1 cellular context compared by ENCODE assay signal in genomic region chr5:54243483-54244080, GRCh38.
A peak's percentile ranks its signal among the peaks of the same experiment; 100 is the strongest.
TF ChIP-seq lines count a peak whose summit lies in the region.

No MANE protein-coding gene starts in this region.

TF ChIP-seq in GM12878, 131 proteins besides CTCF, POLR2A, EP300 and RAD21:
- no peak for TF ChIP-seq ZNF592 (IDR thresholded peaks at IDR 0.05)
- TF ChIP-seq SMC3 (IDR thresholded peaks at IDR 0.05; ENCODE audit: borderline replicate concordance, low read length), result peak; percentile 42; the same call in 1 of the 2 replicates
- no peak for TF ChIP-seq CHD1 (IDR thresholded peaks at IDR 0.05; ENCODE audit: low read depth, low read length)
- TF ChIP-seq SRF (IDR thresholded peaks at IDR 0.05; ENCODE audit: low read depth in 2 of 2, low read length in 2 of 2), result no peak
TF ChIP-seq in GM12878: peak in this region for 1.
